In the genomic region with DNA sequence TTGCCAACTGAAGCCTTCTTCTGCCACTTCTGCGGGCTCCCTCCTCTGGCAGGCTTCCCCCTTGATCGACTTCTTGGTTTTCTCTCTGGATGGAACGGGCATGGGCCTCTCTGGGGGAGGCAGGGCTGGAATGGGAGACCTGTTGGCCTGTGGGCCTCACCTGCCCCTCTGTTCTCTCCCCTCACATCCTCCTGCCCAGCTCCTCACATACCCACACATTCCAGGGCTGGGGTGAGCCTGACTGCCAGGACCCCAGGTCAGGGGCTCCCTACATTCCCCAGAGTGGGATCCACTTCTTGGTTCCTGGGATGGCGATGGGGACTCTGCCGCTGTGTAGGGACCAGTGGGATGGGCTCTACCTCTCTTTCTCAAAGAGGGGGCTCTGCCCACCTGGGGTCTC, we compare ENCODE assay signal across 1 cellular context.
A peak's percentile ranks its signal among the peaks of the same experiment; 100 is the strongest.
TF ChIP-seq lines count a peak whose summit lies in the region.

No MANE protein-coding gene starts in this region.

TF ChIP-seq in K562, 482 proteins besides CTCF, POLR2A, EP300 and RAD21:
- TF ChIP-seq, protein P1, sequence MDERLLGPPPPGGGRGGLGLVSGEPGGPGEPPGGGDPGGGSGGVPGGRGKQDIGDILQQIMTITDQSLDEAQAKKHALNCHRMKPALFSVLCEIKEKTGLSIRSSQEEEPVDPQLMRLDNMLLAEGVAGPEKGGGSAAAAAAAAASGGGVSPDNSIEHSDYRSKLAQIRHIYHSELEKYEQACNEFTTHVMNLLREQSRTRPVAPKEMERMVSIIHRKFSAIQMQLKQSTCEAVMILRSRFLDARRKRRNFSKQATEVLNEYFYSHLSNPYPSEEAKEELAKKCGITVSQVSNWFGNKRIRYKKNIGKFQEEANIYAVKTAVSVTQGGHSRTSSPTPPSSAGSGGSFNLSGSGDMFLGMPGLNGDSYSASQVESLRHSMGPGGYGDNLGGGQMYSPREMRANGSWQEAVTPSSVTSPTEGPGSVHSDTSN (CRISPR knock-in tag; IDR thresholded peaks at IDR 0.05; ENCODE audit: low read depth): no peak
- TF ChIP-seq, protein P1 (tag; conservative IDR thresholded peaks at IDR 0.05; ENCODE audit: low read depth): no peak
- TF ChIP-seq POLR2G (IDR thresholded peaks at IDR 0.05; ENCODE audit: low read depth, low read length): peak; percentile 10; the same call in 1 of the 2 replicates
- no peak for TF ChIP-seq NCOA2 (IDR thresholded peaks at IDR 0.05; ENCODE audit: partially characterized antibody in 2 of 2)
